ENCODE assay signal across 15 cellular contexts in the genomic region with DNA sequence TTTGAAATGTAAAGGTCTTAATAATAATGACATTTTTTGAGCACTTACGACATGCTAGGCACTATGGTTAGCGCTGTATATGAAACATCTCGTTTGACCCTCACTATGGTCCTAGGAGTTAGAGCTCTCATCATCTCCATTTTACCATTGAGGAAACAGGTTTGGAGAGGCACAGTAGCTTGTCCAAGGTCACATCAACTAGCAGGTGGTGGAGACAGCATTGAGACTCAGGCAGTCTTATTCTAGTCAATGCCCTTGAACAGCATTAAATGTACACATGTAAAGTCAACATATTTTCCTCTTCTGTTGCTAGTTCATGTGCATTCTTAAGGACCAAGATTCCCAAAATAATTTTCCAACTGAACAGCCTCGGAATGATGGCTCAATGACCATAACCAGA. TPM values are rescaled to one million over a fixed set of nuclear protein-coding genes. Genes with fewer than 3 reads are reported as not detected.
A peak's percentile ranks its signal among the peaks of the same experiment; 100 is the strongest.
DNase-seq lines count a peak whose midpoint lies in the region; ATAC-seq, FAIRE-seq and TF ChIP-seq lines count a peak whose summit lies in the region.
"Had no signal": no experiment of that assay in that cellular context is flagged by ENCODE, and none has a peak within 500 bp of the region (broad histone marks: within the 10 kb centered on the region; RNA-seq: fewer than 3 reads in every experiment).

No MANE protein-coding gene starts in this region.

- no TSS peak for BruUV-seq in A673 (replicated peaks; lab: Mats Ljungman, UMichigan)

- no peak for DNase-seq in activated naive CD4-positive, alpha-beta T cell (lab: John Stamatoyannopoulos, UW)
- DNase-seq in activated T-cell treated with anti-CD3 and anti-CD28 coated beads, Interleukin-2, amount 50 U/mL, for 72 hours = no peak
- no peak for DNase-seq in kidney
- DNase-seq in upper lobe of right lung = no peak
- no peak for DNase-seq in central memory CD4-positive, alpha-beta T cell
- DNase-seq in A673 (ENCODE audit: low spot score) = no peak
- DNase-seq: activated B cell treated with CpG ODN at 0.5 μM for 24 hours, brain microvascular endothelial cell, DMS153, mucosa of descending colon, NCI-H526 treated with DMSO at 0.1 percent for 48 hours, ovary had no signal

- no peaks in the 10 kb centered on the region for H3K27me3 ChIP-seq in upper lobe of right lung
- no peaks in the 10 kb centered on the region for H3K27me3 ChIP-seq in A673 (replicated peaks; ENCODE audit: insufficient read depth, low read depth, low read length, poor library complexity)
- H3K27me3 ChIP-seq: brain microvascular endothelial cell, ovary had no signal

- intact Hi-C loops in kidney (cut with DNase I) = loop anchor here (10.0 kb wide), 1 partner anchor 82 kb away; no protein-coding TSS in a partner anchor
- intact Hi-C loops in upper lobe of right lung (cut with DNase I) = no loop called here
- intact Hi-C loops in A673 (cut with micrococcal nuclease; ENCODE audit: unreplicated experiment) = loop anchor here (10.0 kb wide), 1 partner anchor 188 kb away; no protein-coding TSS in a partner anchor

- H3K4me3 Mint-ChIP-seq in activated naive CD4-positive, alpha-beta T cell treated with anti-CD3 and anti-CD28 coated beads, Interleukin-2, amount 50 U/mL, for 24 hours = peak overlapping the region; percentile 98
- peak overlapping the region; percentile 59 to 81 for H3K4me3 Mint-ChIP-seq in activated T-cell treated with anti-CD3 and anti-CD28 coated beads, Interleukin-2, amount 50 U/mL, for 72 hours
- H3K4me3 Mint-ChIP-seq: activated B cell treated with CpG ODN at 0.5 μM for 24 hours had no signal

- no peak for TF ChIP-seq CTCF in kidney (IDR thresholded peaks at IDR 0.05; ENCODE audit: borderline replicate concordance, extremely low read depth, insufficient read depth)
- no peak for TF ChIP-seq CTCF in upper lobe of right lung (IDR thresholded peaks at IDR 0.05)
- TF ChIP-seq CTCF in A673 (conservative IDR thresholded peaks at IDR 0.05; ENCODE audit: low read depth, low read length) = no peak

- FAIRE-seq in kidney (lab: Jason Lieb, UNC) = no peak

- H3K27ac ChIP-seq in kidney (ENCODE audit: low read depth in 2 of 2, low read length in 2 of 2) = peak overlapping the region; percentile 3 to 56
- H3K27ac ChIP-seq in upper lobe of right lung = peak overlapping the region; percentile 59
- no peak overlapping the region for H3K27ac ChIP-seq in A673 (ENCODE audit: low read depth, low read length, poor library complexity, severe bottlenecking)
- H3K27ac ChIP-seq: brain microvascular endothelial cell, ovary had no signal

- H3K9me3 Mint-ChIP-seq in activated naive CD4-positive, alpha-beta T cell treated with anti-CD3 and anti-CD28 coated beads, Interleukin-2, amount 50 U/mL, for 24 hours = no peaks in the 10 kb centered on the region
- H3K9me3 Mint-ChIP-seq in activated T-cell treated with anti-CD3 and anti-CD28 coated beads, Interleukin-2, amount 50 U/mL, for 72 hours = peaks cover 0 to 3% of the 10 kb centered on the region in 2 donors
- H3K9me3 Mint-ChIP-seq: activated B cell treated with CpG ODN at 0.5 μM for 24 hours had no signal

- H3K4me1 Mint-ChIP-seq in activated naive CD4-positive, alpha-beta T cell treated with anti-CD3 and anti-CD28 coated beads, Interleukin-2, amount 50 U/mL, for 24 hours = peaks cover 60% of the 10 kb centered on the region
- peaks cover 77% of the 10 kb centered on the region for H3K4me1 Mint-ChIP-seq in activated T-cell treated with anti-CD3 and anti-CD28 coated beads, Interleukin-2, amount 50 U/mL, for 72 hours (ENCODE audit: low read depth)

- H3K36me3 ChIP-seq in kidney (ENCODE audit: control insufficient read depth in 1 of 2, insufficient read depth in 2 of 2, low read length in 2 of 2) (no peaks in the 10 kb centered on the region), upper lobe of right lung (no peaks in the 10 kb centered on the region), A673 (ENCODE audit: insufficient read depth, low read length, poor library complexity, severe bottlenecking) (no peaks in the 10 kb centered on the region)
- H3K36me3 ChIP-seq: brain microvascular endothelial cell, ovary had no signal

- H3K4me3 ChIP-seq in kidney (ENCODE audit: low read length in 2 of 2) = no peak overlapping the region
- H3K4me3 ChIP-seq in upper lobe of right lung = no peak overlapping the region
- H3K4me3 ChIP-seq in A673 (ENCODE audit: low read depth, low read length, poor library complexity, severe bottlenecking) = no peak overlapping the region
- H3K4me3 ChIP-seq: mucosa of descending colon, ovary had no signal

- POLR2A ChIA-PET in A673 (lab: Charles Lee; ENCODE audit: low non-redundant PET) = no interaction called here

- H3K9me3 ChIP-seq in kidney (ENCODE audit: control insufficient read depth in 1 of 2, low read length in 2 of 2) (no peaks in the 10 kb centered on the region), upper lobe of right lung (no peaks in the 10 kb centered on the region), A673 (ENCODE audit: low read depth, low read length, poor library complexity, severe bottlenecking) (no peaks in the 10 kb centered on the region)
- H3K9me3 ChIP-seq: mucosa of descending colon, ovary had no signal

- peak overlapping the region; percentile 92 for H3K27ac Mint-ChIP-seq in activated naive CD4-positive, alpha-beta T cell treated with anti-CD3 and anti-CD28 coated beads, Interleukin-2, amount 50 U/mL, for 24 hours
- H3K27ac Mint-ChIP-seq in activated T-cell treated with anti-CD3 and anti-CD28 coated beads, Interleukin-2, amount 50 U/mL, for 72 hours = peak overlapping the region; percentile 88
- H3K27ac Mint-ChIP-seq: activated B cell treated with CpG ODN at 0.5 μM for 24 hours had no signal

- CTCF ChIA-PET in A673 (lab: Charles Lee) = no interaction called here

- no peak for ATAC-seq in activated T-cell treated with anti-CD3 and anti-CD28 coated beads, Interleukin-2, amount 50 U/mL, for 72 hours (replicated peaks in 1 of 2)
- no peak for ATAC-seq in upper lobe of right lung
- no peak for ATAC-seq in GM21381 (IDR thresholded peaks at IDR 0.05; ENCODE audit: unreplicated experiment)
- ATAC-seq: mucosa of descending colon, Panc1 had no signal

- H3K36me3 Mint-ChIP-seq in activated naive CD4-positive, alpha-beta T cell treated with anti-CD3 and anti-CD28 coated beads, Interleukin-2, amount 50 U/mL, for 24 hours = peaks cover 9% of the 10 kb centered on the region
- peaks cover 6 to 9% of the 10 kb centered on the region in 2 donors for H3K36me3 Mint-ChIP-seq in activated T-cell treated with anti-CD3 and anti-CD28 coated beads, Interleukin-2, amount 50 U/mL, for 72 hours (ENCODE audit: insufficient read depth in 2 of 2)

- no peak overlapping the region for H3K9ac ChIP-seq in kidney (ENCODE audit: low read length in 2 of 2)

- peaks cover 15 to 21% of the 10 kb centered on the region in 2 donors for H3K4me1 ChIP-seq in kidney (ENCODE audit: control insufficient read depth in 1 of 2, insufficient read depth in 1 of 2, low read depth in 1 of 2, low read length in 2 of 2)
- peaks cover 67% of the 10 kb centered on the region for H3K4me1 ChIP-seq in upper lobe of right lung
- H3K4me1 ChIP-seq in A673 (ENCODE audit: insufficient read depth, low read length, poor library complexity, severe bottlenecking) = no peaks in the 10 kb centered on the region

- H3K27me3 Mint-ChIP-seq in activated naive CD4-positive, alpha-beta T cell treated with anti-CD3 and anti-CD28 coated beads, Interleukin-2, amount 50 U/mL, for 24 hours = no peaks in the 10 kb centered on the region
- no peaks in the 10 kb centered on the region for H3K27me3 Mint-ChIP-seq in activated T-cell treated with anti-CD3 and anti-CD28 coated beads, Interleukin-2, amount 50 U/mL, for 72 hours (ENCODE audit: low read depth)
- H3K27me3 Mint-ChIP-seq: activated B cell treated with CpG ODN at 0.5 μM for 24 hours had no signal

RNA-seq across cellular contexts. Expression of gene ARHGEF3, which starts 4.8 kb away (rescaled TPM):
- 10 to 100 TPM; 21.1 to 43.6 TPM for total RNA-seq in activated T-cell treated with anti-CD3 and anti-CD28 coated beads, Interleukin-2, amount 50 U/mL, for 72 hours
- 56.3 TPM for total RNA-seq in kidney
- 25.8 TPM for polyA plus RNA-seq in kidney (ENCODE audit: insufficient read depth, low read depth, low replicate concordance)
- 37.5 TPM for total RNA-seq in upper lobe of right lung
- 1.3 and 2.1 TPM in 2 replicates for total RNA-seq in A673 (2021)
